10 cellular contexts compared by ENCODE assay signal in the genomic region with DNA sequence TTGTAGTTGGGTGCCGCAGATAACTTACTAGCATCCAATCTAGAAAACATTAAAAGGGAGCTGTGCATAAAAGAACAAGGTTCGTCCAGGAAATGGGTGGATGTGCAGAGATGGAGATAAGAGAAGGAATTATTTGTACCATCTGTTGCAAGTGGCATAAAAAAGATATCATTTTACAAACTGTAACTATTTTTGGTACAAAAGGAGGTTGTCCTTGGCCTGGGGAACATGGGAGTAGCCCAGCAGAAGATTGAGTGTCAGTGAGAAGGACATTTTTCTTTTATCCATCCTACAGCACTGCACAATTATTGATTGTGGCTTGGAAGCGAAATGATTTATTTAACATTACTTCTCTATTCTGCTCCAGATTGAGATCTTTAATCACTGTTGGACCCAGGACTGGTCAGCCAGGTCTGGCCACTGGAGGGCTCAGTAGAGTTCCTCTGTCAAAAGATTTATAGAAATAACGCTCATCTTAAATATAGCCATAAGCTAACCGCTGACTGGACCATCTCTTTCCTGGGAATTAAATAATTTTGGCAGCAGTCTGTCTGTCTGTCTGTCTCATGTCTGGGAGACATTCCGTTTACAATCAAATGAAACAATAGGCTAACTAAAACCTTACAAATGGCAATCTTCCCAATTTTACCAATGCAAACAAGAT.
DNase-seq lines count a peak whose midpoint lies in the region; ATAC-seq, FAIRE-seq and TF ChIP-seq lines count a peak whose summit lies in the region.
"Had no signal": no experiment of that assay in that cellular context is flagged by ENCODE, and none has a peak within 500 bp of the region (broad histone marks: within the 10 kb centered on the region; RNA-seq: fewer than 3 reads in every experiment).

No MANE protein-coding gene starts in this region.

- H3K4me2 ChIP-seq in smooth muscle cell, result peak overlapping the region; percentile 83

- WGBS in smooth muscle cell (ENCODE audit: low lambda C conversion rate), result 93% methylated on average over 6 of the region's 6 CpGs

- peaks cover 7% of the 10 kb centered on the region for H4K20me1 ChIP-seq in smooth muscle cell (ENCODE audit: low read depth)

- H3F3A ChIP-seq in smooth muscle cell (ENCODE audit: low read depth), result peaks cover 23% of the 10 kb centered on the region

- H3K4me3 ChIP-seq in WI38 (ENCODE audit: low read depth, low read length), result no peak overlapping the region
- no peak overlapping the region for H3K4me3 ChIP-seq in foreskin fibroblast (ENCODE audit: low read depth in 1 of 2, low read length in 2 of 2)
- H3K4me3 ChIP-seq in smooth muscle cell, result no peak overlapping the region

- no peaks in the 10 kb centered on the region for H3K9me3 ChIP-seq in smooth muscle cell (replicated peaks; ENCODE audit: low read depth)

- peak; percentile 9 for FAIRE-seq in HTR-8/SVneo (lab: Jason Lieb, UNC)
- FAIRE-seq: small intestine had no signal

- no peaks in the 10 kb centered on the region for H3K27me3 ChIP-seq in smooth muscle cell (ENCODE audit: low read depth)

- H3K79me2 ChIP-seq in smooth muscle cell (ENCODE audit: low read depth), result peaks cover 40% of the 10 kb centered on the region

- DNase-seq in HTR-8/SVneo (ENCODE audit: insufficient read length, low spot score), result no peak
- DNase-seq in foreskin fibroblast, result peak in 1 of 2 donors; percentile 44
- no peak for DNase-seq in smooth muscle cell (lab: John Stamatoyannopoulos, UW; ENCODE audit: unreplicated experiment)
- DNase-seq in epidermal melanocyte (ENCODE audit: insufficient read length, low spot score), result no peak
- no peak for DNase-seq in NCI-H2029 (lab: John Stamatoyannopoulos, UW)
- DNase-seq: GF-D8; small intestine; stimulated activated naive CD4-positive, alpha-beta T cell had no signal

- H2AFZ ChIP-seq in smooth muscle cell (ENCODE audit: low read depth), result no peak overlapping the region

- no peaks in the 10 kb centered on the region for H3K36me3 ChIP-seq in smooth muscle cell (ENCODE audit: low read depth)

- peaks cover 19% of the 10 kb centered on the region for H3K4me1 ChIP-seq in smooth muscle cell (ENCODE audit: low read depth)

- no peak for ATAC-seq in GM21381 (IDR thresholded peaks at IDR 0.05; ENCODE audit: unreplicated experiment)

- 0 out of 2 replicates have a peak, but pooled peaks have one; percentile 14 for TF ChIP-seq CTCF in WI38 (IDR thresholded peaks at IDR 0.05; ENCODE audit: low read depth, low read length)
- TF ChIP-seq CTCF in foreskin fibroblast (IDR thresholded peaks at IDR 0.05; ENCODE audit: low read depth, low read length), result peak; percentile 5
- TF ChIP-seq CTCF in smooth muscle cell (IDR thresholded peaks at IDR 0.05; ENCODE audit: borderline replicate concordance, insufficient read depth, poor library complexity, severe bottlenecking), result no peak

- peak overlapping the region; percentile 97 for H3K27ac ChIP-seq in smooth muscle cell (ENCODE audit: low read depth)

- H3K9ac ChIP-seq in smooth muscle cell (ENCODE audit: low read depth), result peak overlapping the region; percentile 96
